In genomic region chr1:162391790-162392563, GRCh38 we compare ENCODE assay signal across 8 cellular contexts. TPM values are rescaled to one million over a fixed set of nuclear protein-coding genes. Genes with fewer than 3 reads are reported as not detected.
DNase-seq lines count a peak whose midpoint lies in the region; ATAC-seq, FAIRE-seq and TF ChIP-seq lines count a peak whose summit lies in the region.

No MANE protein-coding gene starts in this region.

- intact Hi-C loops in left cardiac atrium (cut with DNase I), result loop anchor here (1.0 to 5.0 kb wide), 2 partner anchors 335 to 336 kb away; no protein-coding TSS in a partner anchor

- in situ Hi-C loops in G401 (cut with HindIII; ENCODE audit: low sequenced_read_pairs), result no loop called here

- peak; percentile 82 for TF ChIP-seq CTCF in A549 (IDR thresholded peaks at IDR 0.05)
- TF ChIP-seq CTCF in WTC11 (IDR thresholded peaks at IDR 0.05), result peak; percentile 75

- peak in 1 of 2 experiments; percentile 76; a peak in 3 of 6 replicates for ATAC-seq in A549
- ATAC-seq in WTC11, result peak; percentile 38
- ATAC-seq in left cardiac atrium, result peak; percentile 34 to 54
- no peak for ATAC-seq in activated CD4-positive, CD25-positive, alpha-beta regulatory T cell treated with anti-CD3 and anti-CD28 coated beads, Interleukin-2, amount 50 U/mL, for 24 hours

- H3K9me3 ChIP-seq in A549 (no peaks in the 10 kb centered on the region), small intestine (ENCODE audit: control insufficient read depth, low read depth) (no peaks in the 10 kb centered on the region)

- TF ChIP-seq POLR2A in A549 (IDR thresholded peaks at IDR 0.05; ENCODE audit: low read length), result no peak

- no peak overlapping the region for H3K27ac ChIP-seq in A549
- no peak overlapping the region for H3K27ac ChIP-seq in small intestine (ENCODE audit: low read depth in 1 of 2, low read length in 1 of 2)

- no peak overlapping the region for H3K4me3 Mint-ChIP-seq in WTC11

- H3K4me1 ChIP-seq in A549, result no peaks in the 10 kb centered on the region
- peaks cover 0 to 7% of the 10 kb centered on the region in 2 donors for H3K4me1 ChIP-seq in small intestine (ENCODE audit: control insufficient read depth in 2 of 2, insufficient read depth in 1 of 2, low read depth in 1 of 2, low read length in 1 of 2)

- H3K9me3 Mint-ChIP-seq in WTC11, result 0 out of 2 replicates have a peak, but pooled peaks cover 8% of the 10 kb centered on the region

- 53% methylated on average over 4 of the region's 4 CpGs for WGBS in A549 (ENCODE audit: missing lambda C conversion rate)
- 24 to 50% (median 46%) methylated on average over 4 of the region's 4 CpGs for WGBS in small intestine, 3 donors

- peaks cover 23% of the 10 kb centered on the region for H3K4me1 Mint-ChIP-seq in WTC11

- H3K27ac Mint-ChIP-seq in WTC11, result 0 out of 2 replicates have a peak overlapping the region, but pooled peaks have one; percentile 57

- no peak overlapping the region for H3K4me2 ChIP-seq in A549

- H3K27me3 ChIP-seq in small intestine (ENCODE audit: control insufficient read depth in 2 of 2, insufficient read depth in 2 of 2, low read length in 2 of 2), result no peaks in the 10 kb centered on the region

- TF ChIP-seq RAD21 in A549 (conservative IDR thresholded peaks at IDR 0.05 in 1 of 2, IDR thresholded peaks at IDR 0.05 in 1 of 2), result peak; percentile 76 to 81

- H3K36me3 Mint-ChIP-seq in WTC11, result no peaks in the 10 kb centered on the region

- no peaks in the 10 kb centered on the region for H3K27me3 Mint-ChIP-seq in WTC11 (ENCODE audit: low read depth)

- CTCF ChIA-PET in A549 (lab: Yijun Ruan, JAX), result interaction anchor here (0.6 to 5.9 kb wide), 20 partner anchors 10 to 1261 kb away, joined by 3 to 35 read pairs (median 3); partner anchors contain the start of gene C1orf226
- CTCF ChIA-PET in WTC11 (lab: Charles Lee), result interaction anchor here (0.6 to 3.8 kb wide), 8 partner anchors 10 to 355 kb away, joined by 3 to 50 read pairs (median 4); no protein-coding TSS in a partner anchor

- peak; percentile 40 to 65 for DNase-seq in A549 (ENCODE audit: low read depth in 1 of 2, low spot score in 1 of 2)
- peak; percentile 69 for DNase-seq in G401 (ENCODE audit: low spot score)
- DNase-seq in NAMALWA (ENCODE audit: low spot score), result peak; percentile 64
- DNase-seq in WTC11 (ENCODE audit: low spot score), result no peak
- DNase-seq in left cardiac atrium, result no peak
- peak; percentile 74 for DNase-seq in small intestine
- no peak for DNase-seq in mucosa of gallbladder (ENCODE audit: low spot score)

- H3K36me3 ChIP-seq in small intestine (ENCODE audit: control insufficient read depth in 2 of 2, insufficient read depth in 2 of 2, low read length in 2 of 2), result no peaks in the 10 kb centered on the region

- FAIRE-seq in A549 (lab: Jason Lieb, UNC), result no peak
- FAIRE-seq in small intestine (lab: Jason Lieb, UNC), result peak; percentile 41

- POLR2A ChIA-PET in A549 (lab: Yijun Ruan, JAX) (interaction anchor here (0.7 kb wide), 1 partner anchor 336 kb away, joined by 3 read pairs; no protein-coding TSS in a partner anchor), WTC11 (lab: Charles Lee) (no interaction called here)

- H3K4me3 ChIP-seq in A549 (no peak overlapping the region), small intestine (ENCODE audit: low read depth in 1 of 2, low read length in 2 of 2) (no peak overlapping the region)

- no peak for TF ChIP-seq EP300 in A549 (IDR thresholded peaks at IDR 0.05)

TF ChIP-seq in A549, 52 proteins besides CTCF, POLR2A, EP300 and RAD21:
- no peak for TF ChIP-seq ZSCAN20 (CRISPR knock-in tag; IDR thresholded peaks at IDR 0.05)
- peak; percentile 75 for TF ChIP-seq SMC3 (IDR thresholded peaks at IDR 0.05)

TF ChIP-seq in WTC11, 78 proteins besides CTCF, POLR2A, EP300 and RAD21:
- TF ChIP-seq ETV6 (CRISPR knock-in tag; IDR thresholded peaks at IDR 0.05) (0 out of 2 replicates have a peak, but pooled peaks have one; percentile 54), NR3C1 (CRISPR knock-in tag; conservative IDR thresholded peaks at IDR 0.05; ENCODE audit: low read depth) (no peak)

RNA-seq across cellular contexts. Expression of gene C1orf226, which starts 10.4 kb away (rescaled TPM):
- 0.37 and 0.56 TPM in 2 replicates for polyA plus RNA-seq in A549 (2011; rRNA removed)
- 0.26 and 0.39 TPM in 2 replicates for polyA plus RNA-seq in A549 (2012; cell fraction: cytosol; rRNA removed)
- polyA plus RNA-seq in A549 (2012; cell fraction: nucleus; rRNA removed), result 0.96 and 1.2 TPM in 2 replicates
- 0.32 to 0.38 TPM (median 0.33 TPM) in 3 replicates for polyA plus RNA-seq in A549 (2017; fragmentation: RNase III; extraction: RNeasy Plus Mini Kit Qiagen cat#74134 plus additional on column Dnase treatment)
- 0.68 and 1.2 TPM in 2 replicates for polyA minus RNA-seq in A549 (2011; rRNA and poly(A)+ RNA removed)
- total RNA-seq in G401 (2014; rRNA removed; shearing (Covaris generic)), result 2.4 TPM in 1 of 2 replicates, not detected in the other
- total RNA-seq in WTC11 (2021), result 15.7 to 21.4 TPM (median 18.8 TPM) in 3 replicates
- total RNA-seq in left cardiac atrium, result 1 to 10 TPM; 2.3 to 4.9 TPM
- 10 to 100 TPM in 2 of 3 donors, 1 to 10 TPM in 1; 8.1 to 14.1 (median 13.6) TPM for polyA plus RNA-seq in small intestine
- total RNA-seq in mucosa of gallbladder, result 31.4 TPM

RNA-seq across cellular contexts. Expression of gene SPATA46, which starts 15.3 kb away (rescaled TPM):
- polyA plus RNA-seq in A549 (2011; rRNA removed), result not detected in 2 replicates
- polyA plus RNA-seq in A549 (2012; cell fraction: cytosol; rRNA removed), result not detected in 2 replicates
- polyA plus RNA-seq in A549 (2012; cell fraction: nucleus; rRNA removed), result not detected in 2 replicates
- polyA plus RNA-seq in A549 (2017; fragmentation: RNase III; extraction: RNeasy Plus Mini Kit Qiagen cat#74134 plus additional on column Dnase treatment), result not detected in 3 replicates
- not detected in 2 replicates for polyA minus RNA-seq in A549 (2011; rRNA and poly(A)+ RNA removed)
- not detected in 2 replicates for total RNA-seq in G401 (2014; rRNA removed; shearing (Covaris generic))
- not detected in 3 replicates for total RNA-seq in WTC11 (2021)
- not detected for total RNA-seq in left cardiac atrium
- polyA plus RNA-seq in small intestine, result not detected
- not detected for total RNA-seq in mucosa of gallbladder

RNA-seq across cellular contexts. Expression of gene SH2D1B, which starts 20.0 kb away (rescaled TPM):
- polyA plus RNA-seq in A549 (2011; rRNA removed) (0.04 TPM in 1 of 2 replicates, not detected in the other), A549 (2017; fragmentation: RNase III; extraction: RNeasy Plus Mini Kit Qiagen cat#74134 plus additional on column Dnase treatment) (not detected in 3 replicates), small intestine (1 to 10 TPM in 1 of 3 donors, under 1 TPM in 2; 0.33 to 2.0 (median 0.54) TPM)
- polyA plus RNA-seq in A549 (2012; cell fraction: cytosol; rRNA removed), result not detected in 2 replicates
- not detected in 2 replicates for polyA plus RNA-seq in A549 (2012; cell fraction: nucleus; rRNA removed)
- not detected in 2 replicates for polyA minus RNA-seq in A549 (2011; rRNA and poly(A)+ RNA removed)
- not detected in 2 replicates for total RNA-seq in G401 (2014; rRNA removed; shearing (Covaris generic))
- total RNA-seq in WTC11 (2021) (not detected in 3 replicates), left cardiac atrium (under 1 TPM; 0.13 to 0.27 TPM), mucosa of gallbladder (0.12 TPM)

Comparison
In these comparisons a context has a peak if more than half of its experiments do, and no peak if none do; other contexts are left out.
1. ATAC-seq: peak in WTC11 (single experiment) and left cardiac atrium (2 of 2); none in activated CD4-positive, CD25-positive, alpha-beta regulatory T cell treated with anti-CD3 and anti-CD28 coated beads, Interleukin-2, amount 50 U/mL, for 24 hours (0 of 2).
2. DNase-seq: peak in A549 (2 of 2), G401 (single experiment), NAMALWA (single experiment) and small intestine (single experiment); none in WTC11 (single experiment), left cardiac atrium (single experiment) and mucosa of gallbladder (single experiment).
3. Of the 8 proteins assayed by ChIP-seq in both WTC11 and A549: peak only in WTC11: none; only in A549: none; in both: CTCF; in neither: 7.